13 cellular contexts compared by ENCODE assay signal in genomic region chr19:4329858-4330257, GRCh38. TPM values are rescaled to one million over a fixed set of nuclear protein-coding genes. Genes with fewer than 3 reads are reported as not detected.
DNase-seq lines count a peak whose midpoint lies in the region; ATAC-seq lines count a peak whose summit lies in the region.
"Had no signal": no experiment of that assay in that cellular context is flagged by ENCODE, and none has a peak within 500 bp of the region (broad histone marks: within the 10 kb centered on the region; RNA-seq: fewer than 3 reads in every experiment).

No MANE protein-coding gene starts in this region.

- no peaks in the 10 kb centered on the region for H3K27me3 ChIP-seq in neuronal stem cell (ENCODE audit: control insufficient read depth in 3 of 3, insufficient read depth in 3 of 3, low read depth in 1 of 3, low read length in 3 of 3)
- H3K27me3 ChIP-seq: uterus had no signal

- H3K4me1 Mint-ChIP-seq in activated T-cell treated with anti-CD3 and anti-CD28 coated beads, Interleukin-2, amount 50 U/mL, for 4 hours (ENCODE audit: low read depth), result peaks cover 25% of the 10 kb centered on the region
- H3K4me1 Mint-ChIP-seq in activated T-cell treated with anti-CD3 and anti-CD28 coated beads, Interleukin-2, amount 50 U/mL, for 72 hours (ENCODE audit: low read depth), result peaks cover 29% of the 10 kb centered on the region

- no peak overlapping the region for H3K27ac ChIP-seq in neuronal stem cell (replicated peaks; ENCODE audit: low read length)
- H3K27ac ChIP-seq: heart right ventricle, HL-60, uterus had no signal

- H2BK120ac ChIP-seq in neuronal stem cell (ENCODE audit: low read depth, low read length), result no peak overlapping the region

- H4K8ac ChIP-seq in neuronal stem cell (ENCODE audit: low read depth, low read length), result no peak overlapping the region

- peak overlapping the region; percentile 66 for H3K18ac ChIP-seq in neuronal stem cell (ENCODE audit: low read length)

- peaks cover 2% of the 10 kb centered on the region for H3K79me1 ChIP-seq in neuronal stem cell (ENCODE audit: low read depth, low read length)

- H3K4ac ChIP-seq in neuronal stem cell (ENCODE audit: low read length), result no peak overlapping the region

- peaks cover 3% of the 10 kb centered on the region for H3K27me3 Mint-ChIP-seq in activated T-cell treated with anti-CD3 and anti-CD28 coated beads, Interleukin-2, amount 50 U/mL, for 4 hours (ENCODE audit: low read depth)
- H3K27me3 Mint-ChIP-seq in activated T-cell treated with anti-CD3 and anti-CD28 coated beads, Interleukin-2, amount 50 U/mL, for 72 hours (ENCODE audit: low read depth), result peaks cover 5% of the 10 kb centered on the region

- no peak for DNase-seq in activated T-cell treated with anti-CD3 and anti-CD28 coated beads, Interleukin-2, amount 50 U/mL, for 4 hours
- DNase-seq in activated T-cell treated with anti-CD3 and anti-CD28 coated beads, Interleukin-2, amount 50 U/mL, for 72 hours, result no peak
- DNase-seq in neuronal stem cell (ENCODE audit: low spot score), result no peak
- DNase-seq: Calu3, heart right ventricle, left colon, NCI-H1694 treated with DMSO at 0.1 percent for 48 hours, T-helper 1 cell, uterus had no signal

- H2BK5ac ChIP-seq in neuronal stem cell (ENCODE audit: low read length), result peak overlapping the region; percentile 14

- peaks cover 7 to 8% of the 10 kb centered on the region in 2 donors for H3K4me1 ChIP-seq in neuronal stem cell (ENCODE audit: control insufficient read depth in 2 of 2, insufficient read depth in 1 of 2, low read depth in 1 of 2, low read length in 2 of 2)

- H3K27ac Mint-ChIP-seq in activated T-cell treated with anti-CD3 and anti-CD28 coated beads, Interleukin-2, amount 50 U/mL, for 72 hours, result no peak overlapping the region

- H3K4me3 Mint-ChIP-seq in activated T-cell treated with anti-CD3 and anti-CD28 coated beads, Interleukin-2, amount 50 U/mL, for 4 hours, result peak overlapping the region; percentile 55
- peak overlapping the region in 1 of 2 donors; percentile 34 for H3K4me3 Mint-ChIP-seq in activated T-cell treated with anti-CD3 and anti-CD28 coated beads, Interleukin-2, amount 50 U/mL, for 72 hours

- no peaks in the 10 kb centered on the region for H3K9me3 Mint-ChIP-seq in activated T-cell treated with anti-CD3 and anti-CD28 coated beads, Interleukin-2, amount 50 U/mL, for 4 hours
- H3K9me3 Mint-ChIP-seq in activated T-cell treated with anti-CD3 and anti-CD28 coated beads, Interleukin-2, amount 50 U/mL, for 72 hours, result peaks cover 5% of the 10 kb centered on the region in 2 donors

- no peak overlapping the region for H3K9ac ChIP-seq in neuronal stem cell (ENCODE audit: low read depth, low read length, poor library complexity)

- no peak overlapping the region for H3K4me3 ChIP-seq in neuronal stem cell (ENCODE audit: low read length in 2 of 2)
- H3K4me3 ChIP-seq: uterus had no signal

- no peak overlapping the region for H2AFZ ChIP-seq in neuronal stem cell (ENCODE audit: low read length)

- no peak for ATAC-seq in activated T-cell treated with anti-CD3 and anti-CD28 coated beads, Interleukin-2, amount 50 U/mL, for 4 hours
- no peak for ATAC-seq in activated T-cell treated with anti-CD3 and anti-CD28 coated beads, Interleukin-2, amount 50 U/mL, for 72 hours (replicated peaks in 1 of 2)
- no peak for ATAC-seq in GM21360 (IDR thresholded peaks at IDR 0.05; ENCODE audit: unreplicated experiment)
- ATAC-seq: heart right ventricle, left colon had no signal

- WGBS in neuronal stem cell (ENCODE audit: extremely low coverage in 2 of 2, insufficient read length in 2 of 2, insufficient replicate concordance in 1 of 2), 2 donors, result no CpG with 5 or more reads among the region's 19 CpGs

- H2BK15ac ChIP-seq in neuronal stem cell (ENCODE audit: low read length), result no peak overlapping the region

- H3K23ac ChIP-seq in neuronal stem cell (ENCODE audit: low read depth, low read length, poor library complexity), result no peak overlapping the region

- no peak overlapping the region for H2BK12ac ChIP-seq in neuronal stem cell (ENCODE audit: low read length)

- no peaks in the 10 kb centered on the region for H3K36me3 Mint-ChIP-seq in activated T-cell treated with anti-CD3 and anti-CD28 coated beads, Interleukin-2, amount 50 U/mL, for 4 hours (ENCODE audit: insufficient read depth)
- H3K36me3 Mint-ChIP-seq in activated T-cell treated with anti-CD3 and anti-CD28 coated beads, Interleukin-2, amount 50 U/mL, for 72 hours (ENCODE audit: insufficient read depth in 2 of 2), result peaks cover 6 to 9% of the 10 kb centered on the region in 2 donors

- H3K14ac ChIP-seq in neuronal stem cell (ENCODE audit: low read length), result no peak overlapping the region

- no peaks in the 10 kb centered on the region for H3K9me3 ChIP-seq in neuronal stem cell (replicated peaks in 1 of 2; ENCODE audit: control insufficient read depth in 2 of 2, insufficient read depth in 1 of 2, low read depth in 1 of 2, low read length in 2 of 2)
- H3K9me3 ChIP-seq: heart right ventricle, uterus had no signal

- no peak overlapping the region for H4K91ac ChIP-seq in neuronal stem cell (ENCODE audit: low read depth, low read length, poor library complexity)

- no peak overlapping the region for H3K4me2 ChIP-seq in neuronal stem cell (ENCODE audit: insufficient read depth, low read length, poor library complexity, severe bottlenecking)

- H2AK5ac ChIP-seq in neuronal stem cell (ENCODE audit: low read depth, low read length), result no peak overlapping the region

- peaks cover 2 to 9% of the 10 kb centered on the region in 2 donors for H3K36me3 ChIP-seq in neuronal stem cell (replicated peaks in 1 of 2; ENCODE audit: control insufficient read depth in 2 of 2, insufficient read depth in 2 of 2, low read length in 2 of 2)
- H3K36me3 ChIP-seq: heart right ventricle, uterus had no signal

RNA-seq across cellular contexts. Expression of gene STAP2, which starts 8.8 kb away (rescaled TPM):
- total RNA-seq in activated T-cell treated with anti-CD3 and anti-CD28 coated beads, Interleukin-2, amount 50 U/mL, for 4 hours, result 10 to 100 TPM; 11.1 to 13.2 (median 12.8) TPM
- 10 to 100 TPM in 1 of 2 donors, 1 to 10 TPM in 1; 8.3 to 10.0 TPM for total RNA-seq in activated T-cell treated with anti-CD3 and anti-CD28 coated beads, Interleukin-2, amount 50 U/mL, for 72 hours
- 6.4 TPM for polyA plus RNA-seq in neuronal stem cell (2013, experiment 1 of 2)
- polyA plus RNA-seq in neuronal stem cell (2013, experiment 2 of 2), result 7.4 TPM

RNA-seq across cellular contexts. Expression of gene MPND, which starts 13.5 kb away (rescaled TPM):
- total RNA-seq in activated T-cell treated with anti-CD3 and anti-CD28 coated beads, Interleukin-2, amount 50 U/mL, for 4 hours, result 10 to 100 TPM; 16.0 to 18.6 (median 18.1) TPM
- 10 to 100 TPM in 1 of 2 donors, 1 to 10 TPM in 1; 9.7 to 10.3 TPM for total RNA-seq in activated T-cell treated with anti-CD3 and anti-CD28 coated beads, Interleukin-2, amount 50 U/mL, for 72 hours
- polyA plus RNA-seq in neuronal stem cell (2013, experiment 1 of 2), result 20.6 TPM
- polyA plus RNA-seq in neuronal stem cell (2013, experiment 2 of 2), result 22.4 TPM

RNA-seq across cellular contexts. Expression of gene FSD1, which starts 25.5 kb away (rescaled TPM):
- 10 to 100 TPM in 1 of 3 donors, 1 to 10 TPM in 2; 5.9 to 10.4 (median 9.1) TPM for total RNA-seq in activated T-cell treated with anti-CD3 and anti-CD28 coated beads, Interleukin-2, amount 50 U/mL, for 4 hours
- 10 to 100 TPM; 17.1 to 22.8 TPM for total RNA-seq in activated T-cell treated with anti-CD3 and anti-CD28 coated beads, Interleukin-2, amount 50 U/mL, for 72 hours
- polyA plus RNA-seq in neuronal stem cell (2013, experiment 1 of 2), result 34.4 TPM
- polyA plus RNA-seq in neuronal stem cell (2013, experiment 2 of 2), result 34.5 TPM

RNA-seq across cellular contexts. Expression of gene TMIGD2, which starts 27.7 kb away (rescaled TPM):
- 1 to 10 TPM; 1.9 to 2.7 (median 2.1) TPM for total RNA-seq in activated T-cell treated with anti-CD3 and anti-CD28 coated beads, Interleukin-2, amount 50 U/mL, for 4 hours
- total RNA-seq in activated T-cell treated with anti-CD3 and anti-CD28 coated beads, Interleukin-2, amount 50 U/mL, for 72 hours, result 10 to 100 TPM; 19.8 to 29.1 TPM
- polyA plus RNA-seq in neuronal stem cell (2013, experiment 1 of 2), result 1.2 TPM
- polyA plus RNA-seq in neuronal stem cell (2013, experiment 2 of 2), result 1.3 TPM
- total RNA-seq: Calu3, myocyte, renal cortical epithelial cell had no signal

RNA-seq across cellular contexts. Expression of gene SHD, which starts 50.8 kb away (rescaled TPM):
- total RNA-seq in activated T-cell treated with anti-CD3 and anti-CD28 coated beads, Interleukin-2, amount 50 U/mL, for 4 hours, result not detected
- not detected for total RNA-seq in activated T-cell treated with anti-CD3 and anti-CD28 coated beads, Interleukin-2, amount 50 U/mL, for 72 hours
- polyA plus RNA-seq in neuronal stem cell (2013, experiment 1 of 2), result 0.26 TPM
- polyA plus RNA-seq in neuronal stem cell (2013, experiment 2 of 2), result 0.32 TPM
- total RNA-seq: Calu3, renal cortical epithelial cell had no signal
